In the genomic region with DNA sequence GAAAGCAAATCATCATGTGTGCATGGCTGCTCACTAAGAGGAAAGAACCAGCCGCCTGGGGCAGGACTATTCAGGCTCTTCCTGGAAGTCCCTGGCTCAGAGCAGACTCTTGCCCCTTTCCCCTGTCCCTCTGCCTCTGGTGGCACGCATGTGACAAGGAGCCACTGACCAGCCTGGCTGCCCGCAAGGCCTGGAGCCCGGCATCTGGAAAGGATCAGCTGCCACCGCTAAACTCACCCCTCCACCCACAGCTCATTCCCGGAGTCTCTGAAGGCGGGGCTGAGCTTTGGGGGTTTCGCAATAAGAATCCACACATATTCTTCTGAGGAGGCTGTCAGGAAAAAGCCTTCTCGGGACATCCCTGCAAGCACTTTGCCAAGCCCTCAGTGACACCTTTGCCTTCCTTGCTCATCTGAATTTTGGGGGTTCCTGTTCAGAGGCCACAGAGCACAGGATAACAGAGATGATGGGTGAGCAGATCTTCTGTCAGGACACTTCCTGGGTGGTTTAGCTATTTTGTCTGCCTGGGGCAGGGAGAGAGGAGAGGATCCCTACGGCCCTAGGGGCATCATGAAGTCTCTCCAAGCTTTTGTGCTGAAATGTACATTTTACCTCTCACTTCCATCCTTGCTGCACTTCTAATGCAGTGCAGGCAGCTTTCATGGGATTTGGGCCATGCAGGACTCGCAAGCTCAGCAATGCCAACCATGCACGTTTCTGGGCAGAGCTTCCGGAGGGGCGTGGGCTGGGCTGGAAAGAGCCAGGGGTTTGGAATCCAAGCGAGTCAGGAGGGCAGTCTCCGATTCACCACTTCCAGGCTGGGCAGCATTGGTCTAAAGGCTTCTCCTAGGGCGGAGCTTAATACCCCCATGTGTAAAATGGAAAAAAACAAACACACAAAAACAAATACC, we compare ENCODE assay signal across 8 cellular contexts.
DNase-seq lines count a peak whose midpoint lies in the region; ATAC-seq and TF ChIP-seq lines count a peak whose summit lies in the region.

No MANE protein-coding gene starts in this region.

- H3K14ac ChIP-seq in neuronal stem cell (ENCODE audit: low read length): no peak overlapping the region

- H3K36me3 ChIP-seq in neuronal stem cell (replicated peaks in 1 of 2; ENCODE audit: control insufficient read depth in 2 of 2, insufficient read depth in 2 of 2, low read length in 2 of 2): no peaks in the 10 kb centered on the region

- no peak overlapping the region for H2BK5ac ChIP-seq in neuronal stem cell (ENCODE audit: low read length)

- peak overlapping the region; percentile 12 for H2AFZ ChIP-seq in neuronal stem cell (ENCODE audit: low read length)

- H3K4me3 ChIP-seq in fibroblast of pulmonary artery (replicated peaks; ENCODE audit: low read depth, low read length) (peak overlapping the region; percentile 40), neuronal stem cell (ENCODE audit: low read length in 2 of 2) (no peak overlapping the region)

- TF ChIP-seq CTCF in RWPE1 (conservative IDR thresholded peaks at IDR 0.05; ENCODE audit: low read depth) (no peak), fibroblast of pulmonary artery (IDR thresholded peaks at IDR 0.05; ENCODE audit: low read length, missing control alignments) (no peak)

- peaks cover 0 to 4% (median 0%) of the 10 kb centered on the region in 3 experiments for H3K27me3 ChIP-seq in neuronal stem cell (ENCODE audit: control insufficient read depth in 3 of 3, insufficient read depth in 3 of 3, low read depth in 1 of 3, low read length in 3 of 3)

- no peak overlapping the region for H3K23ac ChIP-seq in neuronal stem cell (ENCODE audit: low read depth, low read length, poor library complexity)

- H3K9me3 ChIP-seq in neuronal stem cell (replicated peaks in 1 of 2; ENCODE audit: control insufficient read depth in 2 of 2, insufficient read depth in 1 of 2, low read depth in 1 of 2, low read length in 2 of 2): peaks cover 0 to 2% of the 10 kb centered on the region in 2 donors

- H2BK12ac ChIP-seq in neuronal stem cell (ENCODE audit: low read length): no peak overlapping the region

- H3K18ac ChIP-seq in neuronal stem cell (ENCODE audit: low read length): peak overlapping the region; percentile 5

- peak overlapping the region; percentile 33 for H2BK15ac ChIP-seq in neuronal stem cell (ENCODE audit: low read length)

- DNase-seq in EL (peak; percentile 95), RWPE1 (ENCODE audit: low spot score) (peak; percentile 78), fibroblast of pulmonary artery (ENCODE audit: low read depth) (peak; percentile 94), neuronal stem cell (ENCODE audit: low spot score) (no peak), superior temporal gyrus (ENCODE audit: extremely low spot score) (no peak)
- no peak for DNase-seq in stimulated activated naive CD4-positive, alpha-beta T cell (lab: John Stamatoyannopoulos, UW)
- DNase-seq in stimulated activated CD4-positive, alpha-beta T cell treated with anti-CD3 and anti-CD28 coated beads, Interleukin-12 subunit alpha, Interleukin-12 subunit beta, amount 100 ng/mL, for 4 hours: no peak

- no peak overlapping the region for H2BK120ac ChIP-seq in neuronal stem cell (ENCODE audit: low read depth, low read length)

- H3K4ac ChIP-seq in neuronal stem cell (ENCODE audit: low read length): no peak overlapping the region

- no peak overlapping the region for H2AK5ac ChIP-seq in neuronal stem cell (ENCODE audit: low read depth, low read length)

- H3K4me1 ChIP-seq in neuronal stem cell (ENCODE audit: control insufficient read depth in 2 of 2, insufficient read depth in 1 of 2, low read depth in 1 of 2, low read length in 2 of 2): peaks cover 0 to 10% of the 10 kb centered on the region in 2 donors

- H4K91ac ChIP-seq in neuronal stem cell (ENCODE audit: low read depth, low read length, poor library complexity): no peak overlapping the region

- no peak overlapping the region for H3K4me2 ChIP-seq in neuronal stem cell (ENCODE audit: insufficient read depth, low read length, poor library complexity, severe bottlenecking)

- no CpG with 5 or more reads among the region's 17 CpGs for WGBS in neuronal stem cell (ENCODE audit: extremely low coverage in 2 of 2, insufficient read length in 2 of 2, insufficient replicate concordance in 1 of 2), 2 donors

- ATAC-seq in HG02759 (IDR thresholded peaks at IDR 0.05; ENCODE audit: unreplicated experiment): no peak

- POLR2A ChIA-PET in RWPE1 (lab: Yijun Ruan, JAX; ENCODE audit: low non-redundant PET): no interaction called here

- no peak overlapping the region for H4K8ac ChIP-seq in neuronal stem cell (ENCODE audit: low read depth, low read length)

- CTCF ChIA-PET in RWPE1 (lab: Yijun Ruan, JAX): interaction anchor here (0.7 kb wide), 1 partner anchor 167 kb away, joined by 3 read pairs; no protein-coding TSS in a partner anchor

- peak overlapping the region; percentile 94 for H3K27ac ChIP-seq in RWPE1
- H3K27ac ChIP-seq in neuronal stem cell (replicated peaks; ENCODE audit: low read length): peak overlapping the region; percentile 21

- H3K9ac ChIP-seq in neuronal stem cell (ENCODE audit: low read depth, low read length, poor library complexity): no peak overlapping the region

- H3K79me1 ChIP-seq in neuronal stem cell (ENCODE audit: low read depth, low read length): no peaks in the 10 kb centered on the region

Comparison
In these comparisons a context has a peak if more than half of its experiments do, and no peak if none do; other contexts are left out.
1. DNase-seq: peak in EL (single experiment), RWPE1 (single experiment) and fibroblast of pulmonary artery (single experiment); none in neuronal stem cell (single experiment), stimulated activated naive CD4-positive, alpha-beta T cell (0 of 6), superior temporal gyrus (single experiment) and stimulated activated CD4-positive, alpha-beta T cell treated with anti-CD3 and anti-CD28 coated beads, Interleukin-12 subunit alpha, Interleukin-12 subunit beta, amount 100 ng/mL, for 4 hours (single experiment).